16 cellular contexts compared by ENCODE assay signal in genomic region chr7:74235525-74236269, GRCh38.
"Had no signal": no experiment of that assay in that cellular context is flagged by ENCODE, and none has a peak within 500 bp of the region (broad histone marks: within the 10 kb centered on the region; RNA-seq: fewer than 3 reads in every experiment).

No MANE protein-coding gene starts in this region.

- H3K4me3 ChIP-seq: body of pancreas, esophagus squamous epithelium, thoracic aorta had no signal

- H3K9me3 Mint-ChIP-seq: activated naive CD4-positive, alpha-beta T cell treated with anti-CD3 and anti-CD28 coated beads for 36 hours; naive thymus-derived CD8-positive, alpha-beta T cell; T-cell had no signal

- H3K27me3 Mint-ChIP-seq: activated CD4-positive, alpha-beta T cell treated with anti-CD3 and anti-CD28 coated beads for 36 hours; memory B cell; naive thymus-derived CD8-positive, alpha-beta T cell; T-cell had no signal

- H3K9me3 ChIP-seq: body of pancreas, esophagus squamous epithelium, neutrophil, thoracic aorta had no signal

- ATAC-seq: activated CD4-positive, alpha-beta T cell treated with anti-CD3 and anti-CD28 coated beads for 36 hours; body of pancreas; left ventricle myocardium superior; naive thymus-derived CD8-positive, alpha-beta T cell had no signal

- H3K9ac ChIP-seq: parathyroid adenoma had no signal

- H3K4me1 Mint-ChIP-seq: activated CD4-positive, alpha-beta T cell treated with anti-CD3 and anti-CD28 coated beads for 36 hours had no signal

- H3K79me2 ChIP-seq: parathyroid adenoma had no signal

- H2AFZ ChIP-seq: parathyroid adenoma had no signal

- H3K27ac ChIP-seq: body of pancreas, neutrophil, parathyroid adenoma, thoracic aorta had no signal

- H3K27me3 ChIP-seq: body of pancreas, esophagus squamous epithelium, neutrophil had no signal

- DNase-seq: activated CD4-positive, alpha-beta T cell treated with anti-CD3 and anti-CD28 coated beads for 36 hours; activated naive CD4-positive, alpha-beta T cell treated with anti-CD3 and anti-CD28 coated beads for 36 hours; activated T-cell treated with anti-CD3 and anti-CD28 coated beads for 4 hours; body of pancreas; esophagus squamous epithelium; glutamatergic neuron; hypothalamus; naive thymus-derived CD8-positive, alpha-beta T cell; stimulated activated CD4-positive, alpha-beta T cell treated with anti-CD3 and anti-CD28 coated beads, Interleukin-1b, Interleukin-23, amount 100 ng/mL, for 48 hours; T-cell; T1000 had no signal

- H3K27ac Mint-ChIP-seq: activated CD4-positive, alpha-beta T cell treated with anti-CD3 and anti-CD28 coated beads for 36 hours; activated naive CD4-positive, alpha-beta T cell treated with anti-CD3 and anti-CD28 coated beads for 36 hours had no signal

- H3K4me3 Mint-ChIP-seq: activated CD4-positive, alpha-beta T cell treated with anti-CD3 and anti-CD28 coated beads for 36 hours; activated naive CD4-positive, alpha-beta T cell treated with anti-CD3 and anti-CD28 coated beads for 36 hours; memory B cell; naive thymus-derived CD8-positive, alpha-beta T cell; T-cell had no signal

- H3K4me1 ChIP-seq: parathyroid adenoma had no signal
